ENCODE assay signal across 8 cellular contexts in the genomic region with DNA sequence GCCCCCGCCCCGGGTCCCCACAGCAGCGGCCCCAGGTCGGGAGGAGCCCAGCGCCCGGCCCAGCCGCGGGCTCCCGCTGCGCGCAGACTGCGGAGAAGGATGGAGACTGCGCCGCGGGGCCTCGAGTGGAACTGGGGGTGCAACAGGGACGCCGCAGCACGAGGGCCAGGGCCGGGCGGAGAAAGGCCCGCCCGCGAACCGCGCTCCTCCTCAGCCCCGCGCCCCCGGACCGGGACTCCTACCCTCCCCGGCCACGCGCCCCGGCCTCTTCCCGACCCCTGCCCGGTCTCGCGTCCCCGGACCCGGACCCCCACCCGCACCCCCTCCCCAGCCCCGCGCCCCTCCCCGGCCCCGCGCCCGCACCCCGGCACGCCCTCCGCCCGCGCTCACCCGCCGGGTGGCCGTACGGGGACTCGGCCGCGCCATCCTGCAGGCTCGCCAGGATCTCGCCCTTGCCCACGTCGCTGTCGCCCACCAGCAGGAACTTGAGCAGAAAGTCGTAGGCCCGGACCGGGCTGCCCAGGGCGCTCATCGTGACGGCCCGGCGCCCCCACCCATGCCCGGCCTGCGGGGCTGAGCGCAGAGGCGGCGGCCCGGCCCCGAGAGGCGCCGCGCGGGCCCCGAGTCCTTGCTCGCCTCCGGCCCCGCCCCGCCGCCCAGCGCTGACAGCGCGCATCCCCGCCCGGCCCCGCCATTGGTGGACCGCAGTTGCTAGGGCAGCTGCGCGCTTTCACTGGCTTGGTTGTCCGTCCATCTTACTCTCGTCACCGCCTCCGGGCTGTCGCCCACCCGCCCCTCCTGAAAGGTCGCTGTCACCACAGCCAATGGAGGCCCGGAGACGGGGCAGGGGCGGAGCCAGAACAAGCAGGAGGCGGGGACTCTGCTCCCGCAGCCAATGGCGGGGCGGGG. TPM values are rescaled to one million over a fixed set of nuclear protein-coding genes. Genes with fewer than 3 reads are reported as not detected.
DNase-seq lines count a peak whose midpoint lies in the region; ATAC-seq and TF ChIP-seq lines count a peak whose summit lies in the region.

Gene RAB40B, minus strand, starts transcription at position 634 of the 909 bp plus-strand sequence. Its CDS starts 102 bp downstream, at position 532.

- no peak for TF ChIP-seq CTCF in lower leg skin (IDR thresholded peaks at IDR 0.05)

- H3K4me3 Mint-ChIP-seq in CD4-positive, alpha-beta memory T cell, result peak within 1 kb of the TSS; percentile 84 to 96 (median 90)
- H3K4me3 Mint-ChIP-seq in activated CD8-positive, alpha-beta T cell treated with anti-CD3 and anti-CD28 coated beads, Interleukin-2, amount 10 ng/mL, durations not matched to agents 7 days and 5 days, result peak within 1 kb of the TSS; percentile 73

- ATAC-seq in GM19452 (IDR thresholded peaks at IDR 0.05; ENCODE audit: unreplicated experiment) (peak; percentile 96), HG03571 (IDR thresholded peaks at IDR 0.05; ENCODE audit: unreplicated experiment) (peak; percentile 89)
- peak; percentile 99 for ATAC-seq in activated CD8-positive, alpha-beta T cell treated with anti-CD3 and anti-CD28 coated beads, Interleukin-2, amount 10 ng/mL, durations not matched to agents 7 days and 5 days

- peak within 1 kb of the TSS; percentile 12 to 57 for H3K4me3 ChIP-seq in CD4-positive, alpha-beta memory T cell (ENCODE audit: low read length in 2 of 2)
- H3K4me3 ChIP-seq in lower leg skin (ENCODE audit: low read depth, poor library complexity, severe bottlenecking), result peak within 1 kb of the TSS; percentile 50

- H3K9me3 Mint-ChIP-seq in CD4-positive, alpha-beta memory T cell, result peaks cover 0 to 16% (median 10%) of the 10 kb centered on the region in 8 donors
- H3K9me3 Mint-ChIP-seq in activated CD8-positive, alpha-beta T cell treated with anti-CD3 and anti-CD28 coated beads, Interleukin-2, amount 10 ng/mL, durations not matched to agents 7 days and 5 days (ENCODE audit: insufficient read depth), result peaks cover 10% of the 10 kb centered on the region

- H3K4me1 Mint-ChIP-seq in CD4-positive, alpha-beta memory T cell, result peaks cover 4 to 15% (median 10%) of the 10 kb centered on the region in 4 donors
- H3K4me1 Mint-ChIP-seq in activated CD8-positive, alpha-beta T cell treated with anti-CD3 and anti-CD28 coated beads, Interleukin-2, amount 10 ng/mL, durations not matched to agents 7 days and 5 days (ENCODE audit: low read depth), result peaks cover 5% of the 10 kb centered on the region

- no peak for TF ChIP-seq POLR2A in lower leg skin (IDR thresholded peaks at IDR 0.05)

- WGBS in lower leg skin, 2 donors, result 1% methylated on average over 50 of the region's 112 CpGs; no CpG with 5 or more reads in 1 of the 2 donors

- peaks cover 2 to 9% of the 10 kb centered on the region in 2 donors for H3K36me3 Mint-ChIP-seq in CD4-positive, alpha-beta memory T cell
- H3K36me3 Mint-ChIP-seq in activated CD8-positive, alpha-beta T cell treated with anti-CD3 and anti-CD28 coated beads, Interleukin-2, amount 10 ng/mL, durations not matched to agents 7 days and 5 days (ENCODE audit: low read depth), result no peaks in the 10 kb centered on the region

- POLR2A ChIA-PET in CD4-positive, alpha-beta memory T cell (lab: Charles Lee; ENCODE audit: partially characterized antibody), result interaction anchor here (0.6 to 1.6 kb wide), 3 partner anchors 18 to 48 kb away, joined by 3 to 5 read pairs (median 4); partner anchors contain the start of gene FN3KRP
- POLR2A ChIA-PET in activated CD8-positive, alpha-beta T cell treated with anti-CD3 and anti-CD28 coated beads, Interleukin-2, amount 10 ng/mL, durations not matched to agents 7 days and 5 days (lab: Charles Lee), result interaction anchor here (1.6 kb wide), 1 partner anchor 10 kb away, joined by 4 read pairs; no protein-coding TSS in a partner anchor

- no peaks in the 10 kb centered on the region for H3K36me3 ChIP-seq in CD4-positive, alpha-beta memory T cell (ENCODE audit: insufficient read depth, low read length)

- H3K27me3 ChIP-seq in CD4-positive, alpha-beta memory T cell (ENCODE audit: insufficient read depth, low read length), result no peaks in the 10 kb centered on the region

- CTCF ChIA-PET in CD4-positive, alpha-beta memory T cell (lab: Charles Lee; ENCODE audit: partially characterized antibody), result no interaction called here
- CTCF ChIA-PET in activated CD8-positive, alpha-beta T cell treated with anti-CD3 and anti-CD28 coated beads, Interleukin-2, amount 10 ng/mL, durations not matched to agents 7 days and 5 days (lab: Charles Lee), result interaction anchor here (1.0 kb wide), 1 partner anchor 9 kb away, joined by 4 read pairs; no protein-coding TSS in a partner anchor

- H3K27ac Mint-ChIP-seq in CD4-positive, alpha-beta memory T cell, result peak within 1 kb of the TSS; percentile 20 to 95 (median 77)
- H3K27ac Mint-ChIP-seq in activated CD8-positive, alpha-beta T cell treated with anti-CD3 and anti-CD28 coated beads, Interleukin-2, amount 10 ng/mL, durations not matched to agents 7 days and 5 days, result peak within 1 kb of the TSS; percentile 3

- H3K4me1 ChIP-seq in CD4-positive, alpha-beta memory T cell (ENCODE audit: insufficient read depth, low read length), result peaks cover 13% of the 10 kb centered on the region

- H3K27me3 Mint-ChIP-seq in CD4-positive, alpha-beta memory T cell, result no peaks in the 10 kb centered on the region
- peaks cover 14% of the 10 kb centered on the region for H3K27me3 Mint-ChIP-seq in activated CD8-positive, alpha-beta T cell treated with anti-CD3 and anti-CD28 coated beads, Interleukin-2, amount 10 ng/mL, durations not matched to agents 7 days and 5 days (ENCODE audit: low read depth)

- peaks cover 0 to 6% of the 10 kb centered on the region in 2 donors for H3K9me3 ChIP-seq in CD4-positive, alpha-beta memory T cell (ENCODE audit: control insufficient read depth in 1 of 2, low read length in 2 of 2)

- DNase-seq in CD4-positive, alpha-beta memory T cell, result peak; percentile 99
- DNase-seq in NCI-H774 (lab: John Stamatoyannopoulos, UW), result peak; percentile 100
- peak; percentile 99 for DNase-seq in activated CD8-positive, alpha-beta T cell treated with anti-CD3 and anti-CD28 coated beads, Interleukin-2, amount 10 ng/mL, durations not matched to agents 7 days and 5 days
- DNase-seq in effector CD4-positive, alpha-beta T cell, result peak; percentile 98
- peak; percentile 99 to 100 for DNase-seq in lower leg skin (ENCODE audit: low spot score in 2 of 2)
- peak; percentile 98 for DNase-seq in stimulated activated CD4-positive, alpha-beta T cell treated with anti-CD3 and anti-CD28 coated beads, Interleukin-4, amount 100 ng/mL, for 24 hours

- intact Hi-C loops in CD4-positive, alpha-beta memory T cell (cut with micrococcal nuclease), result loop anchor here (1.0 to 2.0 kb wide), 3 partner anchors 18 to 53 kb away; partner anchors contain the start of genes FN3KRP and WDR45B
- intact Hi-C loops in lower leg skin (cut with DNase I; ENCODE audit: low total_unique reads), result no loop called here

- peak within 1 kb of the TSS; percentile 6 for H3K27ac ChIP-seq in CD4-positive, alpha-beta memory T cell (ENCODE audit: low read depth, low read length)

RNA-seq across cellular contexts. Expression of gene RAB40B, which starts in this region (rescaled TPM):
- total RNA-seq in CD4-positive, alpha-beta memory T cell, result 1 to 10 TPM; 5.1 to 5.8 TPM
- polyA plus RNA-seq in CD4-positive, alpha-beta memory T cell, result 1 to 10 TPM; 2.6 to 4.0 TPM
- total RNA-seq in activated CD8-positive, alpha-beta T cell treated with anti-CD3 and anti-CD28 coated beads, Interleukin-2, amount 10 ng/mL, durations not matched to agents 7 days and 5 days, result 1 to 10 TPM; 1.3 to 2.2 TPM
- total RNA-seq in lower leg skin, result 10 to 100 TPM; 17.4 to 51.2 (median 27.0) TPM

Comparison
In these comparisons a context has a peak if more than half of its experiments do, and no peak if none do; other contexts are left out.
1. Peak in every context shown above with its lines: DNase-seq, ATAC-seq, H3K4me3 ChIP-seq and H3K27ac ChIP-seq.